1 cellular context compared by ENCODE assay signal in genomic region chr6:138493413-138493812, GRCh38.
TF ChIP-seq lines count a peak whose summit lies in the region.

No MANE protein-coding gene starts in this region.

TF ChIP-seq in HepG2, 621 proteins besides CTCF, POLR2A, EP300 and RAD21:
- TF ChIP-seq ELK4 (CRISPR knock-in tag; IDR thresholded peaks at IDR 0.05; ENCODE audit: borderline replicate concordance) (no peak), ATF7 (IDR thresholded peaks at IDR 0.05) (no peak), ATF7 (CRISPR knock-in tag; IDR thresholded peaks at IDR 0.05) (no peak), NR0B2 (CRISPR knock-in tag; IDR thresholded peaks at IDR 0.05) (no peak), ZNF746 (CRISPR knock-in tag; IDR thresholded peaks at IDR 0.05) (no peak), ZNF33A (CRISPR knock-in tag; IDR thresholded peaks at IDR 0.05; ENCODE audit: borderline replicate concordance) (no peak), BCLAF1 (IDR thresholded peaks at IDR 0.05) (no peak)
